Comparison of ENCODE assay signal across 1 cellular context in the genomic region with DNA sequence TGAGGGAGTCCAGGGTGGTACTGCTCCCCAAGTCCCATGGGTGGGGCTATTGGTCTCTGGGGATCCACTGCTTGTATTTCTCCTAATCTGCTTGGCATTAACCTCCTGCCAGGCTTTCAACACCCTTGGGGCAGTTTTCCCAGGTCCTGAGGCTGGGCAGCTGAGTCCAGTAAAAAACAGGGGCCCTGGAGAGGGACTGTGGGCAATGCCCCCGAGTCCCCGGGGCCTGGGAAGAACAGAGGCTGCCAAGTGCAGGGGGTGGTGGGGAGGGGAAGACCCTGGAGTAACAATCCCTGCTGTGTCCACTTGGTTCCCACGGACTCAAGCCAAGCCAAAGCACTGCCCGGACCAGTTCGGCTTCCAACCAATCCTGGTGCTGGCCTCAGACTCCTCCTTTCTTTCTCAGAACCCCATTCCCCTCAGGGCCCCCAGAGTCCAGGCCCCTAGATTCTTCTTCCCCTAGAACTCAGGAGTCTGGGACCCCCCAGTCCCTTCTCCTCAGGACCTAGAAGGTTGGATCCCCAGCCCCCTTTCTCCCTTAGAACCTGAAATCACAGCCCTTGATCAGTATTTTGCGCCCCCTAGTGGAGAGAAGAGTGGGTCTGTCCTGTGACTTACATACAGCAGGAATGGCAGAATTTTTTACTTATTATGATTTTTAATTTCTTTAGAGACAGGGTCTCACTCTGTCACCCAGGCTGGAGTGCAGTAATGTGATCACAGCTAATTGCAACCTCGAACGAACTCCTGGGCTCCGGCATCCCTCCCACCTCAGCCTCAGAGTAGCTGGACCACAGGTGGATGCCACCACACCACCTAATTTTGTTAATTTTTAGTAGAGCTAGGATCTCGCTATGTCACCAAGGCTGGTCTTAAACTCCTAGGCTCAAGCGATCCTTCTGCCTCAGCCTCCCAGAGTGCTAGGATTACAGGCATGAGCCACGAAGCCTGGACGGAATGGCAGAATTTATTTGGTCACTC.
TF ChIP-seq lines count a peak whose summit lies in the region.

No MANE protein-coding gene starts in this region.

TF ChIP-seq in GM12878, 131 proteins besides CTCF, POLR2A, EP300 and RAD21:
- 0 out of 2 replicates have a peak, but pooled peaks have one; percentile 53 for TF ChIP-seq YY1 (IDR thresholded peaks at IDR 0.05; ENCODE audit: low read depth, low read length)
- TF ChIP-seq RB1 (IDR thresholded peaks at IDR 0.05; ENCODE audit: borderline replicate concordance) = 0 out of 2 replicates have a peak, but pooled peaks have one; percentile 60
- peak; percentile 70; the same call in 1 of the 2 replicates for TF ChIP-seq SMC3 (IDR thresholded peaks at IDR 0.05; ENCODE audit: borderline replicate concordance, low read length)
- TF ChIP-seq PAX5 (IDR thresholded peaks at IDR 0.05; ENCODE audit: borderline replicate concordance, low read depth, low read length) = no peak
